Comparison of ENCODE assay signal across 19 cellular contexts in genomic region chr17:77756028-77756427, GRCh38.
A peak's percentile ranks its signal among the peaks of the same experiment; 100 is the strongest.
DNase-seq lines count a peak whose midpoint lies in the region; ATAC-seq and TF ChIP-seq lines count a peak whose summit lies in the region.
"Had no signal": no experiment of that assay in that cellular context is flagged by ENCODE, and none has a peak within 500 bp of the region (broad histone marks: within the 10 kb centered on the region; RNA-seq: fewer than 3 reads in every experiment).

No MANE protein-coding gene starts in this region.

- DNase-seq in Right ventricle myocardium inferior (ENCODE audit: missing footprints) (peak; percentile 5), right cardiac atrium (no peak), RWPE2 (ENCODE audit: low spot score) (peak; percentile 40), neuronal stem cell (ENCODE audit: low spot score) (no peak), upper lobe of right lung (peak; percentile 20), NCI-H2196 (lab: John Stamatoyannopoulos, UW; ENCODE audit: unreplicated experiment) (no peak), UCSD-AML1 (lab: John Stamatoyannopoulos, UW; ENCODE audit: unreplicated experiment) (no peak)
- DNase-seq: CD4-positive, CD25-positive, alpha-beta regulatory T cell; CD8-positive, alpha-beta T cell; DMS79; GDM1; H9 had no signal

- ATAC-seq in Right ventricle myocardium inferior (peak; percentile 54), right cardiac atrium (no peak), RWPE2 (ENCODE audit: low read depth) (no peak), upper lobe of right lung (no peak)
- ATAC-seq: CD8-positive, alpha-beta T cell; GM12878; GM23338; HCT116 had no signal

- peak overlapping the region; percentile 69 for H2BK120ac ChIP-seq in neuronal stem cell (ENCODE audit: low read depth, low read length)

- no peak overlapping the region for H4K8ac ChIP-seq in neuronal stem cell (ENCODE audit: low read depth, low read length)

- no peak overlapping the region for H3K23ac ChIP-seq in neuronal stem cell (ENCODE audit: low read depth, low read length, poor library complexity)

- H2BK12ac ChIP-seq in neuronal stem cell (ENCODE audit: low read length), result no peak overlapping the region

- no peaks in the 10 kb centered on the region for H3K79me1 ChIP-seq in neuronal stem cell (ENCODE audit: low read depth, low read length)

- H3K27ac ChIP-seq in right cardiac atrium (ENCODE audit: low read length) (no peak overlapping the region), RWPE2 (ENCODE audit: poor library complexity, severe bottlenecking) (no peak overlapping the region), neuronal stem cell (replicated peaks; ENCODE audit: low read length) (no peak overlapping the region), upper lobe of right lung (no peak overlapping the region)
- H3K27ac ChIP-seq: 22Rv1, BLaER1, C4-2B had no signal

- H3K9ac ChIP-seq in neuronal stem cell (ENCODE audit: low read depth, low read length, poor library complexity), result no peak overlapping the region
- H3K9ac ChIP-seq: BLaER1 had no signal

- H3K9me3 ChIP-seq in right cardiac atrium (ENCODE audit: control insufficient read depth, low read length) (no peaks in the 10 kb centered on the region), RWPE2 (ENCODE audit: severe bottlenecking) (no peaks in the 10 kb centered on the region), neuronal stem cell (replicated peaks in 1 of 2; ENCODE audit: control insufficient read depth in 2 of 2, insufficient read depth in 1 of 2, low read depth in 1 of 2, low read length in 2 of 2) (no peaks in the 10 kb centered on the region), upper lobe of right lung (no peaks in the 10 kb centered on the region)

- H2AFZ ChIP-seq in neuronal stem cell (ENCODE audit: low read length), result no peak overlapping the region
- H2AFZ ChIP-seq: GM23338 had no signal

- no peak overlapping the region for H3K4me2 ChIP-seq in neuronal stem cell (ENCODE audit: insufficient read depth, low read length, poor library complexity, severe bottlenecking)
- H3K4me2 ChIP-seq: BLaER1, GM23338 had no signal

- H3K4me1 ChIP-seq in right cardiac atrium (ENCODE audit: control insufficient read depth, insufficient read depth, low read length) (no peaks in the 10 kb centered on the region), RWPE2 (ENCODE audit: insufficient read depth, poor library complexity, severe bottlenecking) (no peaks in the 10 kb centered on the region), neuronal stem cell (ENCODE audit: control insufficient read depth in 2 of 2, insufficient read depth in 1 of 2, low read depth in 1 of 2, low read length in 2 of 2) (peaks cover 0 to 6% of the 10 kb centered on the region in 2 donors), upper lobe of right lung (no peaks in the 10 kb centered on the region)
- H3K4me1 ChIP-seq: BLaER1, Caco-2 had no signal

- WGBS in right cardiac atrium, result 88% methylated on average over 5 of the region's 5 CpGs
- no CpG with 5 or more reads among the region's 5 CpGs for WGBS in neuronal stem cell (ENCODE audit: extremely low coverage in 2 of 2, insufficient read length in 2 of 2, insufficient replicate concordance in 1 of 2), 2 donors

- H2BK5ac ChIP-seq in neuronal stem cell (ENCODE audit: low read length), result peak overlapping the region; percentile 15

- intact Hi-C loops in Right ventricle myocardium inferior (cut with DNase I) (no loop called here), right cardiac atrium (cut with DNase I) (no loop called here), upper lobe of right lung (cut with DNase I) (no loop called here)

- H3K4me3 ChIP-seq in right cardiac atrium (ENCODE audit: low read length), result no peak overlapping the region
- H3K4me3 ChIP-seq in RWPE2 (ENCODE audit: severe bottlenecking), result no peak overlapping the region
- H3K4me3 ChIP-seq in neuronal stem cell (ENCODE audit: low read length in 2 of 2), result no peak overlapping the region
- H3K4me3 ChIP-seq in upper lobe of right lung, result no peak overlapping the region
- H3K4me3 ChIP-seq: BLaER1, GM12878, GM23338 had no signal

- no peak overlapping the region for H3K14ac ChIP-seq in neuronal stem cell (ENCODE audit: low read length)

- H2AK5ac ChIP-seq in neuronal stem cell (ENCODE audit: low read depth, low read length), result no peak overlapping the region

- peak overlapping the region; percentile 70 for H2BK15ac ChIP-seq in neuronal stem cell (ENCODE audit: low read length)

- TF ChIP-seq CTCF in RWPE2 (IDR thresholded peaks at IDR 0.05; ENCODE audit: poor library complexity, severe bottlenecking), result no peak
- no peak for TF ChIP-seq CTCF in upper lobe of right lung (IDR thresholded peaks at IDR 0.05)

- H3K18ac ChIP-seq in neuronal stem cell (ENCODE audit: low read length), result peak overlapping the region; percentile 79

- no peak overlapping the region for H4K91ac ChIP-seq in neuronal stem cell (ENCODE audit: low read depth, low read length, poor library complexity)

- H3K27me3 ChIP-seq in right cardiac atrium (ENCODE audit: control insufficient read depth, insufficient read depth) (no peaks in the 10 kb centered on the region), RWPE2 (ENCODE audit: insufficient read depth, poor library complexity, severe bottlenecking) (peaks cover 7% of the 10 kb centered on the region), neuronal stem cell (ENCODE audit: control insufficient read depth in 3 of 3, insufficient read depth in 3 of 3, low read depth in 1 of 3, low read length in 3 of 3) (no peaks in the 10 kb centered on the region), upper lobe of right lung (no peaks in the 10 kb centered on the region)
- H3K27me3 ChIP-seq: BLaER1 had no signal

- H3K36me3 ChIP-seq in RWPE2 (ENCODE audit: low read depth) (no peaks in the 10 kb centered on the region), neuronal stem cell (replicated peaks in 1 of 2; ENCODE audit: control insufficient read depth in 2 of 2, insufficient read depth in 2 of 2, low read length in 2 of 2) (no peaks in the 10 kb centered on the region), upper lobe of right lung (no peaks in the 10 kb centered on the region)
- H3K36me3 ChIP-seq: BLaER1 had no signal

- H3K4ac ChIP-seq in neuronal stem cell (ENCODE audit: low read length), result no peak overlapping the region

Comparison
In these comparisons a context has a peak if more than half of its experiments do, and no peak if none do; other contexts are left out.
1. DNase-seq: peak in Right ventricle myocardium inferior (single experiment), RWPE2 (single experiment) and upper lobe of right lung (single experiment); none in right cardiac atrium (0 of 3), neuronal stem cell (single experiment), NCI-H2196 (single experiment) and UCSD-AML1 (single experiment).